Comparison of ENCODE assay signal across 1 cellular context in genomic region chr16:3188675-3188924, GRCh38.
TF ChIP-seq lines count a peak whose summit lies in the region.

No MANE protein-coding gene starts in this region.

TF ChIP-seq in endothelial cell of umbilical vein, 7 proteins besides CTCF, POLR2A, EP300 and RAD21:
- TF ChIP-seq FOS (IDR thresholded peaks at IDR 0.05; ENCODE audit: borderline replicate concordance, insufficient read depth, low read length) = no peak
- TF ChIP-seq POLR2AphosphoS5 (IDR thresholded peaks at IDR 0.05; ENCODE audit: insufficient read depth, low read depth, low read length) = no peak
- no peak for TF ChIP-seq JUN (IDR thresholded peaks at IDR 0.05; ENCODE audit: borderline replicate concordance, insufficient read depth, insufficient read length, low read depth)
- TF ChIP-seq EZH2 (IDR thresholded peaks at IDR 0.05; ENCODE audit: borderline replicate concordance, low read depth, low read length, severe bottlenecking) = no peak
- TF ChIP-seq GATA2 (IDR thresholded peaks at IDR 0.05; ENCODE audit: insufficient read depth, insufficient read length, low read depth, low read length) = no peak
- TF ChIP-seq MYC (IDR thresholded peaks at IDR 0.05; ENCODE audit: low read depth, low read length) = no peak
- TF ChIP-seq, protein P1, sequence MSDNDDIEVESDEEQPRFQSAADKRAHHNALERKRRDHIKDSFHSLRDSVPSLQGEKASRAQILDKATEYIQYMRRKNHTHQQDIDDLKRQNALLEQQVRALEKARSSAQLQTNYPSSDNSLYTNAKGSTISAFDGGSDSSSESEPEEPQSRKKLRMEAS (IDR thresholded peaks at IDR 0.05; ENCODE audit: insufficient read depth, insufficient read length) = no peak
